In the genomic region with DNA sequence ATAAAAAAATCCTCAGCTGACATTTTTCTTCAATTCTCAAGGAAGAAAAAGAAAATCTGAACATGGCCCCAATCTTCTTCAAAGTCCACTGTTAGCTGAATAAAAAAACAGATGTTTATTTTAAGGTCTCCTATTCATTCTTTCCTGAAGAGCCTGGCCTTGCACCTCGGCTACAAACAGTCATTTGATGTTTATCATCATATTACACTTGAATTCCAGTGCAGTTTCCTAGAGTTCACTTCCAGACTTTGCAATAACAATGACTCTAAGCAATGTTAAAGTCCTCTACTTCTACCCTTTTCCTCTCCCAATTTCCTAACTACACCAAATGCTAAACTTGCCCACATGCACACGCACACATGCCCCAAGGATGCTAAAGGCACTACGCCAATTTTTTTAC, we compare ENCODE assay signal across 22 cellular contexts.
DNase-seq lines count a peak whose midpoint lies in the region; ATAC-seq and TF ChIP-seq lines count a peak whose summit lies in the region.
"Had no signal": no experiment of that assay in that cellular context is flagged by ENCODE, and none has a peak within 500 bp of the region (broad histone marks: within the 10 kb centered on the region; RNA-seq: fewer than 3 reads in every experiment).

No MANE protein-coding gene starts in this region.

- DNase-seq in M059J (ENCODE audit: low read depth) (peak; percentile 45), astrocyte of the spinal cord (ENCODE audit: low read depth, low spot score) (peak; percentile 38), foreskin keratinocyte (no peak), H7 (no peak), NCI-H526 (lab: John Stamatoyannopoulos, UW) (no peak)
- no peak for DNase-seq in stimulated activated naive CD4-positive, alpha-beta T cell (lab: John Stamatoyannopoulos, UW)
- DNase-seq: activated naive CD8-positive, alpha-beta T cell treated with anti-CD3 and anti-CD28 coated beads, Interleukin-2, amount 50 U/mL, for 24 hours; endodermal cell; heart right ventricle; left cardiac atrium; NCI-H1092 treated with DMSO at 0.1 percent for 48 hours; NCI-H1930; NCI-H226; NCI-H774; T-helper 9 cell had no signal

- H3K4me1 ChIP-seq in BLaER1 treated with 17β-estradiol and CSF1 and Interleukin-3, amounts not matched to agents 10 nM and 100 nM: peaks cover 0 to 36% (median 19%) of the 10 kb centered on the region in 10 experiments; a peak in 13 of 20 replicates
- peaks cover 10% of the 10 kb centered on the region for H3K4me1 ChIP-seq in foreskin keratinocyte
- H3K4me1 ChIP-seq in gastroesophageal sphincter: peaks cover 0 to 4% (median 0%) of the 10 kb centered on the region in 3 donors

- peaks cover 0 to 8% (median 2%) of the 10 kb centered on the region in 11 experiments; a peak in 3 of 22 replicates for H3K9me3 ChIP-seq in BLaER1 treated with 17β-estradiol and CSF1 and Interleukin-3, amounts not matched to agents 10 nM and 100 nM (replicated peaks in 1 of 11)
- no peaks in the 10 kb centered on the region for H3K9me3 ChIP-seq in gastroesophageal sphincter
- H3K9me3 ChIP-seq: heart right ventricle, neutrophil, thoracic aorta had no signal

- H3K4me3 ChIP-seq in BLaER1 treated with 17β-estradiol and CSF1 and Interleukin-3, amounts not matched to agents 10 nM and 100 nM: no peak overlapping the region
- H3K4me3 ChIP-seq in astrocyte of the spinal cord (ENCODE audit: low read depth, low read length) (no peak overlapping the region), H7 (ENCODE audit: insufficient read depth, low read depth, low read length) (no peak overlapping the region), gastroesophageal sphincter (no peak overlapping the region)
- H3K4me3 ChIP-seq: coronary artery, heart right ventricle, skin epidermis, thoracic aorta had no signal

- no peak overlapping the region for H3K9ac ChIP-seq in BLaER1 treated with 17β-estradiol and CSF1 and Interleukin-3, amounts not matched to agents 10 nM and 100 nM

- no peak for TF ChIP-seq POLR2A in gastroesophageal sphincter (IDR thresholded peaks at IDR 0.05)

- peaks cover 47 to 87% (median 69%) of the 10 kb centered on the region in 11 experiments for H3K36me3 ChIP-seq in BLaER1 treated with 17β-estradiol and CSF1 and Interleukin-3, amounts not matched to agents 10 nM and 100 nM
- H3K36me3 ChIP-seq in H7 (replicated peaks; ENCODE audit: control insufficient read depth, insufficient read depth, low read length) (no peaks in the 10 kb centered on the region; the same call in 1 of the 2 replicates), gastroesophageal sphincter (peaks cover 0 to 50% of the 10 kb centered on the region in 2 donors)

- H3K4me2 ChIP-seq in BLaER1 treated with 17β-estradiol and CSF1 and Interleukin-3, amounts not matched to agents 10 nM and 100 nM: peak overlapping the region in 6 of 11 experiments; percentile 51 to 68 (median 54); a peak in 11 of 22 replicates

- no peak overlapping the region for H3K27ac ChIP-seq in BLaER1 treated with 17β-estradiol and CSF1 and Interleukin-3, amounts not matched to agents 10 nM and 100 nM
- peak overlapping the region; percentile 5 for H3K27ac ChIP-seq in foreskin keratinocyte
- H3K27ac ChIP-seq in gastroesophageal sphincter: no peak overlapping the region
- H3K27ac ChIP-seq: coronary artery, heart right ventricle, neutrophil, skin epidermis, thoracic aorta had no signal

- ATAC-seq in foreskin keratinocyte (no peak), gastroesophageal sphincter (no peak)
- ATAC-seq: left cardiac atrium; stimulated activated memory B cell treated with anti-CD40 and anti-IgM and Interleukin-4, amounts not matched to agents 10 μg/mL and 1 μg/mL and 100 μg/mL, for 72 hours had no signal

- H3K27me3 ChIP-seq in BLaER1 treated with 17β-estradiol and CSF1 and Interleukin-3, amounts not matched to agents 10 nM and 100 nM: peaks cover 0 to 78% (median 0%) of the 10 kb centered on the region in 11 experiments; a peak in 10 of 22 replicates
- no peaks in the 10 kb centered on the region for H3K27me3 ChIP-seq in foreskin keratinocyte
- H3K27me3 ChIP-seq in H7 (ENCODE audit: control insufficient read depth, insufficient read depth, low read length): no peaks in the 10 kb centered on the region
- H3K27me3 ChIP-seq in gastroesophageal sphincter: no peaks in the 10 kb centered on the region
- H3K27me3 ChIP-seq: heart right ventricle, neutrophil had no signal

- WGBS in gastroesophageal sphincter (ENCODE audit: low coverage in 1 of 2), 2 donors: 63 to 66% methylated on average over 3 of the region's 3 CpGs

- no peak for TF ChIP-seq EP300 in gastroesophageal sphincter (IDR thresholded peaks at IDR 0.05)

- TF ChIP-seq CTCF in astrocyte of the spinal cord (IDR thresholded peaks at IDR 0.05; ENCODE audit: low read depth, low read length) (no peak), foreskin keratinocyte (conservative IDR thresholded peaks at IDR 0.05) (no peak), gastroesophageal sphincter (IDR thresholded peaks at IDR 0.05) (no peak)

- peaks cover 19 to 88% (median 71%) of the 10 kb centered on the region in 11 experiments; a peak in 20 of 22 replicates for H4K20me1 ChIP-seq in BLaER1 treated with 17β-estradiol and CSF1 and Interleukin-3, amounts not matched to agents 10 nM and 100 nM

- in situ Hi-C loops in astrocyte of the spinal cord (cut with HindIII; ENCODE audit: low sequenced_read_pairs): no loop called here

Comparison
In these comparisons a context has a peak if more than half of its experiments do, and no peak if none do; other contexts are left out.
1. DNase-seq: peak in M059J (single experiment) and astrocyte of the spinal cord (single experiment); none in foreskin keratinocyte (0 of 2), H7 (single experiment), stimulated activated naive CD4-positive, alpha-beta T cell (0 of 6) and NCI-H526 (0 of 2).